8 cellular contexts compared by ENCODE assay signal in the genomic region with DNA sequence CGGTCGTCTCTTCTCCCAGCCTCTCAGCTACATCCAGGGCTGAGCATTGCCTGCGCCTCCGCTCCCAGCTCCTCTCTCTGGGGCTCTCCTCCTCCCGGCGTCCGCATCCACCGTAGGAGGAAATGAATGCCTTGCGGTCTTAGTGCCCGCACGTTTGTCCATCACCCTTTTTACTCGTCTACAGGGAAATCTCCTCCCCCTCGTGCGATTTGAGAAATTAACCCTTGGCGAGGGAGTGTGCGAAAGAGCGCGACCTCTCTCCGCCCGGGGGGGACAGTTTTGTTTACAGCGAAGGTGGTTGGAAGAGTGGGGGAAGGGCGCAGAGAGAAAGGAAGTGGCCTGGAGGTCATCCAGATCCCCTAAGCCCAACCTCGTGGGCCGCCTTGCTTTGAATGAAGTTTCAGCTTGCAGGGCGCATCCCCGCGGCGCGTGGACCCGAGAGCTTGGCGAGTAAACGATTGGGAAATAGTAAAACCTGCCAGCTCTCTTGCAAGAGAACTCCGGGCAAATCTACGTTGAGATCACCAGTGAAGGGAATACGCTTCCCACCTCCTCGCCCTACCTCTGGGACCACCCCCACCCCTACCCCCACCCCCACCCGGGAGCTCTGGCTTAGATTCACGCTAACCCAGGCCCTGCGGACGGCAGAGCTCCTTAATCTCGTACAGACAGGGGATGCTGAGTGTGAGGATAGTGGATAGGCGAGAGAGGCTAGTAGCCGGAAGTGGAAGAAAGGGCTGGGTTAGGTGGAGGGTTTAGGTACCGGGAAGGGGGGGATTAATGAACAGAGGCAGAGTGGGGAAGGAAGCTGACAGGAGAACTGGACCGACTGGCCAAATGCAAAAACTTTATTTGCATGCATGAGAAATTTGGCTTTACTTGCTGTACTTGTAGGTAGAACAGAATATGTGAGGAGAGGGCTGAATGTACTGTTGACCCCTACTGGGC. TPM values are rescaled to one million over a fixed set of nuclear protein-coding genes. Genes with fewer than 3 reads are reported as not detected.
DNase-seq lines count a peak whose midpoint lies in the region; ATAC-seq and TF ChIP-seq lines count a peak whose summit lies in the region.

A gene with protein sequence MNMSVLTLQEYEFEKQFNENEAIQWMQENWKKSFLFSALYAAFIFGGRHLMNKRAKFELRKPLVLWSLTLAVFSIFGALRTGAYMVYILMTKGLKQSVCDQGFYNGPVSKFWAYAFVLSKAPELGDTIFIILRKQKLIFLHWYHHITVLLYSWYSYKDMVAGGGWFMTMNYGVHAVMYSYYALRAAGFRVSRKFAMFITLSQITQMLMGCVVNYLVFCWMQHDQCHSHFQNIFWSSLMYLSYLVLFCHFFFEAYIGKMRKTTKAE (minus strand): TSS at position 144 of the 948 bp plus-strand sequence. CDS start 280 bp downstream, outside the sequence.

- H3K27ac Mint-ChIP-seq in activated CD4-positive, alpha-beta T cell treated with anti-CD3 and anti-CD28 coated beads for 36 hours: peak within 1 kb of the TSS; percentile 87

- TF ChIP-seq CTCF in RWPE1 (conservative IDR thresholded peaks at IDR 0.05; ENCODE audit: low read depth) (no peak), cardiac muscle cell (IDR thresholded peaks at IDR 0.05; ENCODE audit: low read depth, low read length) (no peak), osteoblast (IDR thresholded peaks at IDR 0.05; ENCODE audit: extremely low read depth, low read depth, low read length) (no peak), uterus (IDR thresholded peaks at IDR 0.05) (no peak)

- peak within 1 kb of the TSS; percentile 95 for H3K27ac ChIP-seq in RWPE1
- H3K27ac ChIP-seq in cardiac muscle cell: peak within 1 kb of the TSS; percentile 87
- peak within 1 kb of the TSS; percentile 72 for H3K27ac ChIP-seq in osteoblast (ENCODE audit: low read depth, low read length)
- peak within 1 kb of the TSS; percentile 74 to 91 for H3K27ac ChIP-seq in uterus

- H3K27me3 ChIP-seq in adipocyte (replicated peaks; ENCODE audit: control insufficient read depth, insufficient read depth, low read length) (no peaks in the 10 kb centered on the region), cardiac muscle cell (no peaks in the 10 kb centered on the region), osteoblast (ENCODE audit: insufficient read depth, low read length) (no peaks in the 10 kb centered on the region), uterus (no peaks in the 10 kb centered on the region)

- peaks cover 2% of the 10 kb centered on the region for H3K36me3 Mint-ChIP-seq in activated CD4-positive, alpha-beta T cell treated with anti-CD3 and anti-CD28 coated beads for 36 hours (ENCODE audit: low read depth)

- H3K4me1 ChIP-seq in adipocyte (ENCODE audit: control insufficient read depth, insufficient read depth, low read length) (peaks cover 17% of the 10 kb centered on the region), cardiac muscle cell (ENCODE audit: low read depth) (peaks cover 22% of the 10 kb centered on the region), osteoblast (ENCODE audit: insufficient read depth, low read length) (peaks cover 12% of the 10 kb centered on the region), uterus (no peaks in the 10 kb centered on the region)

- H3K9me3 Mint-ChIP-seq in activated CD4-positive, alpha-beta T cell treated with anti-CD3 and anti-CD28 coated beads for 36 hours (ENCODE audit: low read depth): no peaks in the 10 kb centered on the region

- CTCF ChIA-PET in activated CD4-positive, alpha-beta T cell treated with anti-CD3 and anti-CD28 coated beads for 36 hours (lab: Charles Lee): interaction anchor here (0.6 to 1.4 kb wide), 4 partner anchors 71 to 1907 kb away, joined by 3 to 6 read pairs (median 3); no protein-coding TSS in a partner anchor
- CTCF ChIA-PET in RWPE1 (lab: Yijun Ruan, JAX): interaction anchor here (0.7 kb wide), 1 partner anchor 23 kb away, joined by 3 read pairs; no protein-coding TSS in a partner anchor

- no peak for TF ChIP-seq EP300 in Ishikawa (IDR thresholded peaks at IDR 0.05; ENCODE audit: borderline replicate concordance)

- DNase-seq in activated CD4-positive, alpha-beta T cell treated with anti-CD3 and anti-CD28 coated beads for 36 hours: peak; percentile 64
- DNase-seq in activated CD4-positive, alpha-beta T cell treated with anti-CD3 and anti-CD28 coated beads for 1 hour: no peak
- peak; percentile 63 for DNase-seq in RWPE1 (ENCODE audit: low spot score)
- DNase-seq in adipocyte (ENCODE audit: low read depth): peak; percentile 86
- DNase-seq in cardiac muscle cell (ENCODE audit: low read depth in 1 of 2, low spot score in 1 of 2): peak; percentile 87 to 90
- DNase-seq in osteoblast (ENCODE audit: insufficient read length, low spot score, missing footprints): peak; percentile 87
- DNase-seq in uterus: peak; percentile 55 to 66

- peaks cover 38% of the 10 kb centered on the region for H3K79me2 ChIP-seq in osteoblast (ENCODE audit: insufficient read depth, low read length)

- H3K36me3 ChIP-seq in adipocyte (ENCODE audit: control insufficient read depth, insufficient read depth, low read length, severe bottlenecking) (no peaks in the 10 kb centered on the region), cardiac muscle cell (no peaks in the 10 kb centered on the region), osteoblast (ENCODE audit: insufficient read depth, low read length) (peaks cover 2% of the 10 kb centered on the region), uterus (no peaks in the 10 kb centered on the region)

- peak within 1 kb of the TSS; percentile 95 for H3K4me3 Mint-ChIP-seq in activated CD4-positive, alpha-beta T cell treated with anti-CD3 and anti-CD28 coated beads for 36 hours

- no peaks in the 10 kb centered on the region for H4K20me1 ChIP-seq in osteoblast (ENCODE audit: insufficient read depth, low read length)

- peaks cover 29% of the 10 kb centered on the region for H3K4me1 Mint-ChIP-seq in activated CD4-positive, alpha-beta T cell treated with anti-CD3 and anti-CD28 coated beads for 36 hours

- H3K4me3 ChIP-seq in adipocyte (ENCODE audit: low read length) (peak within 1 kb of the TSS; percentile 91), cardiac muscle cell (peak within 1 kb of the TSS; percentile 66), osteoblast (ENCODE audit: insufficient read depth, low read length) (peak within 1 kb of the TSS; percentile 95), uterus (peak within 1 kb of the TSS; percentile 49 to 66)

- no peak for TF ChIP-seq RAD21 in Ishikawa (IDR thresholded peaks at IDR 0.05; ENCODE audit: low read depth)

- peak within 1 kb of the TSS; percentile 99 for H3K9ac ChIP-seq in adipocyte (ENCODE audit: low read length)

- POLR2A ChIA-PET in activated CD4-positive, alpha-beta T cell treated with anti-CD3 and anti-CD28 coated beads for 36 hours (lab: Charles Lee): interaction anchor here (0.5 to 1.8 kb wide), 2 partner anchors 33 to 151 kb away, joined by 4 to 7 read pairs; no protein-coding TSS in a partner anchor
- POLR2A ChIA-PET in RWPE1 (lab: Yijun Ruan, JAX; ENCODE audit: low non-redundant PET): interaction anchor here (0.6 kb wide), 2 partner anchors 27 to 192 kb away, joined by 5 to 7 read pairs; no protein-coding TSS in a partner anchor

- intact Hi-C loops in activated CD4-positive, alpha-beta T cell treated with anti-CD3 and anti-CD28 coated beads for 36 hours (cut with DNase I, micrococcal nuclease): loop anchor here (2.0 to 10.0 kb wide), 11 partner anchors 98 to 766 kb away; a partner anchor contains a TSS
- intact Hi-C loops in uterus (cut with DNase I; ENCODE audit: low total_unique reads): no loop called here

- H3K4me2 ChIP-seq in osteoblast (ENCODE audit: insufficient read depth, low read length): peak within 1 kb of the TSS; percentile 98

- ATAC-seq in activated CD4-positive, alpha-beta T cell treated with anti-CD3 and anti-CD28 coated beads for 36 hours: peak; percentile 6

- no peak for TF ChIP-seq POLR2A in uterus (IDR thresholded peaks at IDR 0.05)

- peak within 1 kb of the TSS; percentile 98 for H2AFZ ChIP-seq in osteoblast (ENCODE audit: low read length)

- no peaks in the 10 kb centered on the region for H3K27me3 Mint-ChIP-seq in activated CD4-positive, alpha-beta T cell treated with anti-CD3 and anti-CD28 coated beads for 36 hours

- H3K9me3 ChIP-seq in adipocyte (ENCODE audit: control insufficient read depth, low read length): no peaks in the 10 kb centered on the region
- no peaks in the 10 kb centered on the region for H3K9me3 ChIP-seq in cardiac muscle cell (ENCODE audit: low read depth)
- H3K9me3 ChIP-seq in osteoblast (ENCODE audit: low read depth, low read length): no peaks in the 10 kb centered on the region
- no peaks in the 10 kb centered on the region for H3K9me3 ChIP-seq in uterus

TF ChIP-seq in Ishikawa, 13 proteins besides CTCF, POLR2A, EP300 and RAD21:
- no peak for TF ChIP-seq EGR1 (IDR thresholded peaks at IDR 0.05)
- TF ChIP-seq, protein P1, sequence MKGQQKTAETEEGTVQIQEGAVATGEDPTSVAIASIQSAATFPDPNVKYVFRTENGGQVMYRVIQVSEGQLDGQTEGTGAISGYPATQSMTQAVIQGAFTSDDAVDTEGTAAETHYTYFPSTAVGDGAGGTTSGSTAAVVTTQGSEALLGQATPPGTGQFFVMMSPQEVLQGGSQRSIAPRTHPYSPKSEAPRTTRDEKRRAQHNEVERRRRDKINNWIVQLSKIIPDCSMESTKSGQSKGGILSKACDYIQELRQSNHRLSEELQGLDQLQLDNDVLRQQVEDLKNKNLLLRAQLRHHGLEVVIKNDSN (IDR thresholded peaks at IDR 0.05): no peak
- peak; percentile 39; the same call in 1 of the 2 replicates for TF ChIP-seq TAF1 (IDR thresholded peaks at IDR 0.05; ENCODE audit: low read depth)
- TF ChIP-seq TCF12 (IDR thresholded peaks at IDR 0.05; ENCODE audit: low read depth): 0 out of 2 replicates have a peak, but pooled peaks have one; percentile 26
- TF ChIP-seq, protein P2, sequence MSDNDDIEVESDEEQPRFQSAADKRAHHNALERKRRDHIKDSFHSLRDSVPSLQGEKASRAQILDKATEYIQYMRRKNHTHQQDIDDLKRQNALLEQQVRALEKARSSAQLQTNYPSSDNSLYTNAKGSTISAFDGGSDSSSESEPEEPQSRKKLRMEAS (IDR thresholded peaks at IDR 0.05): peak; percentile 62; the same call in 1 of the 2 replicates
- TF ChIP-seq CREB1 (IDR thresholded peaks at IDR 0.05; ENCODE audit: low read depth): no peak
- 0 out of 2 replicates have a peak, but pooled peaks have one; percentile 26 for TF ChIP-seq NFIC (IDR thresholded peaks at IDR 0.05)

RNA-seq across cellular contexts. Expression of the gene that starts here (rescaled TPM):
- 10 to 100 TPM; 10.2 TPM for total RNA-seq in activated CD4-positive, alpha-beta T cell treated with anti-CD3 and anti-CD28 coated beads for 36 hours
- total RNA-seq in cardiac muscle cell (32.3 and 32.4 TPM in 2 replicates), osteoblast (12.7 and 19.7 TPM in 2 replicates), uterus (10 to 100 TPM in 1 of 4 donors, 1 to 10 TPM in 2, not detected in 1; 5.5 to 12.9 (median 9.7) TPM)
- 47.0 and 50.1 TPM in 2 replicates for polyA plus RNA-seq in cardiac muscle cell
